In the genomic region with DNA sequence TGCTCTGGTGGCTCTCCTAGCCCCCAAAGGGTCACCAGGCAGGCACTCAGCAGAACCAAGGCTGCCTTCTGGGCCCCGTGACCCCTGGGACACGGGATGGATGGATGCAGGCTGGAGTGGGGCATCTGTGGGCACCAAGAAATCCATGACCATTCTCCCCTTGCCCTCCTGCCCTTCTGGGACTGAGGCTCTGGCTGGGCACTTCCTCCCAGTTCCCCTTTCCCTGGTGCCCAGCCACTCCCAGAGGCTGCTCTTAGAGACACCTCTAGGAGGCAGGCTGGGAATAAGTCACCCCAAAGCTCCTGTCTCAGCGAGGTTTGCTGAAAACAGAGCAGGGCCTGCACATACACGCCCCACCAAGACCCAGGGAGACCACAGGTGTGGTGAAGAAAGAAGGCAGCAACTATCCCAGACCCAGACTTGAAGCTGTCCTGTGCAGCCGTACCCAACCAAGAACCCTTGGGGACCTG, we compare ENCODE assay signal across 8 cellular contexts. TPM values are rescaled to one million over a fixed set of nuclear protein-coding genes. Genes with fewer than 3 reads are reported as not detected.
DNase-seq lines count a peak whose midpoint lies in the region; ATAC-seq lines count a peak whose summit lies in the region.

No MANE protein-coding gene starts in this region.

- H3K27me3 Mint-ChIP-seq in activated naive CD4-positive, alpha-beta T cell treated with anti-CD3 and anti-CD28 coated beads, Interleukin-2, amount 10 ng/mL, durations not matched to agents 7 days and 5 days = no peaks in the 10 kb centered on the region
- H3K27me3 Mint-ChIP-seq in dendritic cell treated with granulocyte-macrophage colony-stimulating factor and Interleukin-4, amounts not matched to agents 40 ng/mL and 50 ng/mL, for 4 days = no peaks in the 10 kb centered on the region

- H3K4me1 Mint-ChIP-seq in activated naive CD4-positive, alpha-beta T cell treated with anti-CD3 and anti-CD28 coated beads, Interleukin-2, amount 10 ng/mL, durations not matched to agents 7 days and 5 days = peaks cover 53% of the 10 kb centered on the region
- peaks cover 38% of the 10 kb centered on the region for H3K4me1 Mint-ChIP-seq in dendritic cell treated with granulocyte-macrophage colony-stimulating factor and Interleukin-4, amounts not matched to agents 40 ng/mL and 50 ng/mL, for 4 days (ENCODE audit: low read depth)

- CTCF ChIA-PET in activated naive CD4-positive, alpha-beta T cell treated with anti-CD3 and anti-CD28 coated beads, Interleukin-2, amount 10 ng/mL, durations not matched to agents 7 days and 5 days (lab: Charles Lee) = interaction anchor here (1.1 to 3.1 kb wide), 13 partner anchors 9 to 68 kb away, joined by 3 to 43 read pairs (median 7); partner anchors contain the start of gene SMIM33

- peak overlapping the region; percentile 87 for H3K4me3 Mint-ChIP-seq in activated naive CD4-positive, alpha-beta T cell treated with anti-CD3 and anti-CD28 coated beads, Interleukin-2, amount 10 ng/mL, durations not matched to agents 7 days and 5 days
- H3K4me3 Mint-ChIP-seq in dendritic cell treated with granulocyte-macrophage colony-stimulating factor and Interleukin-4, amounts not matched to agents 40 ng/mL and 50 ng/mL, for 4 days = peak overlapping the region; percentile 73

- intact Hi-C loops in dendritic cell treated with granulocyte-macrophage colony-stimulating factor and Interleukin-4, amounts not matched to agents 40 ng/mL and 50 ng/mL, for 4 days (cut with micrococcal nuclease) = loop anchor here (5.0 kb wide), 1 partner anchor 44 kb away; the partner anchor contains the start of gene DNAJC18

- peaks cover 38% of the 10 kb centered on the region for H3K36me3 Mint-ChIP-seq in activated naive CD4-positive, alpha-beta T cell treated with anti-CD3 and anti-CD28 coated beads, Interleukin-2, amount 10 ng/mL, durations not matched to agents 7 days and 5 days
- H3K36me3 Mint-ChIP-seq in dendritic cell treated with granulocyte-macrophage colony-stimulating factor and Interleukin-4, amounts not matched to agents 40 ng/mL and 50 ng/mL, for 4 days (ENCODE audit: low read depth) = peaks cover 19% of the 10 kb centered on the region

- H3K9me3 Mint-ChIP-seq in activated naive CD4-positive, alpha-beta T cell treated with anti-CD3 and anti-CD28 coated beads, Interleukin-2, amount 10 ng/mL, durations not matched to agents 7 days and 5 days = no peaks in the 10 kb centered on the region
- H3K9me3 Mint-ChIP-seq in dendritic cell treated with granulocyte-macrophage colony-stimulating factor and Interleukin-4, amounts not matched to agents 40 ng/mL and 50 ng/mL, for 4 days = no peaks in the 10 kb centered on the region

- ATAC-seq in GM21717 (IDR thresholded peaks at IDR 0.05; ENCODE audit: unreplicated experiment) = no peak

- peak overlapping the region; percentile 97 for H3K27ac Mint-ChIP-seq in activated naive CD4-positive, alpha-beta T cell treated with anti-CD3 and anti-CD28 coated beads, Interleukin-2, amount 10 ng/mL, durations not matched to agents 7 days and 5 days
- peak overlapping the region; percentile 87 for H3K27ac Mint-ChIP-seq in dendritic cell treated with granulocyte-macrophage colony-stimulating factor and Interleukin-4, amounts not matched to agents 40 ng/mL and 50 ng/mL, for 4 days

- peak; percentile 38 for DNase-seq in activated naive CD4-positive, alpha-beta T cell treated with anti-CD3 and anti-CD28 coated beads, Interleukin-2, amount 10 ng/mL, durations not matched to agents 7 days and 5 days
- DNase-seq in activated naive CD4-positive, alpha-beta T cell treated with anti-CD3 and anti-CD28 coated beads, Interleukin-2, amount 50 U/mL, for 16 hours = no peak
- DNase-seq in NCI-H69 (lab: John Stamatoyannopoulos, UW) (peak; percentile 29), myocyte (ENCODE audit: low read depth) (peak; percentile 53), NCI-H1930 (lab: John Stamatoyannopoulos, UW) (no peak), SKM-1 (lab: John Stamatoyannopoulos, UW; ENCODE audit: unreplicated experiment) (no peak)

RNA-seq across cellular contexts. Expression of gene STING1, which starts 0.9 kb away (rescaled TPM):
- total RNA-seq in myocyte = 22.0 and 79.1 TPM in 2 replicates
- polyA plus RNA-seq in myocyte (2012) = 52.6 TPM

RNA-seq across cellular contexts. Expression of gene SMIM33, which starts 10.8 kb away (rescaled TPM):
- total RNA-seq in myocyte = not detected in 2 replicates
- 0.03 TPM for polyA plus RNA-seq in myocyte (2012)

RNA-seq across cellular contexts. Expression of gene ECSCR, which starts 19.1 kb away (rescaled TPM):
- total RNA-seq in myocyte = not detected in 2 replicates
- not detected for polyA plus RNA-seq in myocyte (2012)

RNA-seq across cellular contexts. Expression of gene DNAJC18, which starts 42.3 kb away (rescaled TPM):
- total RNA-seq in myocyte = 7.9 and 9.9 TPM in 2 replicates
- 12.5 TPM for polyA plus RNA-seq in myocyte (2012)

Comparison
In these comparisons a context has a peak if more than half of its experiments do, and no peak if none do; other contexts are left out.
1. DNase-seq: peak in activated naive CD4-positive, alpha-beta T cell treated with anti-CD3 and anti-CD28 coated beads, Interleukin-2, amount 10 ng/mL, durations not matched to agents 7 days and 5 days (single experiment), NCI-H69 (single experiment) and myocyte (single experiment); none in activated naive CD4-positive, alpha-beta T cell treated with anti-CD3 and anti-CD28 coated beads, Interleukin-2, amount 50 U/mL, for 16 hours (single experiment), NCI-H1930 (0 of 2) and SKM-1 (single experiment).